ENCODE assay signal across 17 cellular contexts in the genomic region with DNA sequence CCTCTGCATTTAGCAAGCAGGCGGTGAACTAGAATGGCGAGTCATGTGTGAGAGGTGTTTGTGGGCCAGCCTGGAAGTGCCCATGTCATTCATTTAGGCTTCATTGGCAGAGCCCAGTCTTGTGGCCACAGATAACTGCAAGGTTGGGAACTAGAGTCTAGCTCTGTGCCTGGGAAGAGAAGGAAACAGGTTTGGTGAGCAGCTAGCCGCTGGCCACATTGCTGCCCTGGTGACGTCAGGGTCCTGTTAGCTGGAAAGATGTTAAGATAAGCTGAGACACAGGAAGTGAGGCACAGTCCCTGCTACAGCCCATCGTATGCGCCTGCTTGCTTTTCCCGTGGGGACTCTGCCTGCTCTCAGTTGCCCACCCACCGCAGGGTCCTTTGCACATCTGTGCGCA.
A peak's percentile ranks its signal among the peaks of the same experiment; 100 is the strongest.
DNase-seq lines count a peak whose midpoint lies in the region; ATAC-seq lines count a peak whose summit lies in the region.
"Had no signal": no experiment of that assay in that cellular context is flagged by ENCODE, and none has a peak within 500 bp of the region (broad histone marks: within the 10 kb centered on the region; RNA-seq: fewer than 3 reads in every experiment).

No MANE protein-coding gene starts in this region.

- H3K9me3 Mint-ChIP-seq in memory B cell = peaks cover 2% of the 10 kb centered on the region

- no peaks in the 10 kb centered on the region for H3K27me3 ChIP-seq in effector memory CD4-positive, alpha-beta T cell (replicated peaks; ENCODE audit: control insufficient read depth, insufficient read depth, low read length, poor library complexity, severe bottlenecking)

- DNase-seq in DMS53 (lab: John Stamatoyannopoulos, UW) (peak; percentile 49), DMS53 treated with DMSO at 0.1 percent for 48 hours (lab: John Stamatoyannopoulos, UW; ENCODE audit: unreplicated experiment) (no peak), Daoy (ENCODE audit: low read depth) (peak; percentile 52), UCSD-AML1 (lab: John Stamatoyannopoulos, UW; ENCODE audit: unreplicated experiment) (peak; percentile 24), memory B cell (ENCODE audit: low spot score in 2 of 2) (no peak), COLO668 (lab: John Stamatoyannopoulos, UW; ENCODE audit: unreplicated experiment) (no peak), D341Med (ENCODE audit: low spot score) (no peak)
- no peak for DNase-seq in effector memory CD4-positive, alpha-beta T cell
- DNase-seq: glutamatergic neuron, left cardiac atrium, NCI-H1694, NCI-H524 had no signal

- peak overlapping the region; percentile 84 for H3K27ac Mint-ChIP-seq in memory B cell

- H3K27me3 Mint-ChIP-seq in memory B cell = no peaks in the 10 kb centered on the region
- H3K27me3 Mint-ChIP-seq: IgD-negative memory B cell had no signal

- peaks cover 29% of the 10 kb centered on the region for H3K4me1 Mint-ChIP-seq in memory B cell

- no peak overlapping the region for H3K27ac ChIP-seq in effector memory CD4-positive, alpha-beta T cell (ENCODE audit: insufficient read depth, low read length, poor library complexity, severe bottlenecking)
- H3K27ac ChIP-seq: 22Rv1, thoracic aorta had no signal

- H3K9me3 ChIP-seq in effector memory CD4-positive, alpha-beta T cell (ENCODE audit: control insufficient read depth, low read length) = no peaks in the 10 kb centered on the region
- H3K9me3 ChIP-seq: Caco-2, thoracic aorta had no signal

- H3K4me1 ChIP-seq in effector memory CD4-positive, alpha-beta T cell (ENCODE audit: control insufficient read depth, insufficient read depth, low read length, poor library complexity, severe bottlenecking) = no peaks in the 10 kb centered on the region
- H3K4me1 ChIP-seq: Caco-2 had no signal

- no peak overlapping the region for H3K4me3 Mint-ChIP-seq in memory B cell
- H3K4me3 Mint-ChIP-seq: neural crest cell had no signal

- peaks cover 20% of the 10 kb centered on the region for H3K36me3 Mint-ChIP-seq in memory B cell

- no peak for ATAC-seq in memory B cell (ENCODE audit: low read depth)
- ATAC-seq: left cardiac atrium had no signal

- no peak overlapping the region for H3K4me3 ChIP-seq in effector memory CD4-positive, alpha-beta T cell (ENCODE audit: insufficient read depth, low read depth, low read length, poor library complexity, severe bottlenecking)
- H3K4me3 ChIP-seq: thoracic aorta had no signal

- no peaks in the 10 kb centered on the region for H3K36me3 ChIP-seq in effector memory CD4-positive, alpha-beta T cell (ENCODE audit: control insufficient read depth, insufficient read depth, low read length)
- H3K36me3 ChIP-seq: thoracic aorta had no signal

Comparison
In these comparisons a context has a peak if more than half of its experiments do, and no peak if none do; other contexts are left out.
1. DNase-seq: peak in DMS53 (single experiment), Daoy (single experiment) and UCSD-AML1 (single experiment); none in DMS53 treated with DMSO at 0.1 percent for 48 hours (single experiment), memory B cell (0 of 2), effector memory CD4-positive, alpha-beta T cell (0 of 3), COLO668 (single experiment) and D341Med (single experiment).